ENCODE assay signal across 8 cellular contexts in genomic region chr6:90284745-90285481, GRCh38. TPM values are rescaled to one million over a fixed set of nuclear protein-coding genes. Genes with fewer than 3 reads are reported as not detected.
DNase-seq lines count a peak whose midpoint lies in the region; ATAC-seq and TF ChIP-seq lines count a peak whose summit lies in the region.

No MANE protein-coding gene starts in this region.

- H2AFZ ChIP-seq in neuron (ENCODE audit: low read depth, low read length) = no peak overlapping the region

- H3K27me3 ChIP-seq in SJSA1 (replicated peaks) = no peaks in the 10 kb centered on the region
- H3K27me3 ChIP-seq in neuron (ENCODE audit: insufficient read depth, low read length) = no peaks in the 10 kb centered on the region
- no peaks in the 10 kb centered on the region for H3K27me3 ChIP-seq in thyroid gland

- peak; percentile 85 for ATAC-seq in HG03045 (IDR thresholded peaks at IDR 0.05; ENCODE audit: unreplicated experiment)

- 0 out of 2 replicates have a peak, but pooled peaks cover 2% of the 10 kb centered on the region for H3K9me3 ChIP-seq in SJSA1 (replicated peaks)
- no peaks in the 10 kb centered on the region for H3K9me3 ChIP-seq in neuron (ENCODE audit: low read length)
- no peaks in the 10 kb centered on the region for H3K9me3 ChIP-seq in thyroid gland

- intact Hi-C loops in thyroid gland (cut with DNase I) = no loop called here

- H3K4me1 ChIP-seq in SJSA1 (replicated peaks) (peaks cover 23% of the 10 kb centered on the region), neuron (ENCODE audit: insufficient read depth, low read length) (peaks cover 33% of the 10 kb centered on the region), thyroid gland (peaks cover 8 to 10% of the 10 kb centered on the region in 2 donors)

- TF ChIP-seq POLR2A in thyroid gland (IDR thresholded peaks at IDR 0.05) = no peak

- H3K36me3 ChIP-seq in SJSA1 (no peaks in the 10 kb centered on the region), neuron (ENCODE audit: insufficient read depth, low read length) (no peaks in the 10 kb centered on the region), thyroid gland (no peaks in the 10 kb centered on the region)

- 53 to 65% methylated on average over 7 of the region's 7 CpGs for WGBS in thyroid gland, 2 donors

- no peak for TF ChIP-seq CTCF in epithelial cell of esophagus (IDR thresholded peaks at IDR 0.05; ENCODE audit: insufficient read depth, low read depth, low read length, missing control alignments)
- TF ChIP-seq CTCF in thyroid gland (IDR thresholded peaks at IDR 0.05) = no peak

- H3K27ac ChIP-seq in SJSA1 (peak overlapping the region; percentile 53), thyroid gland (peak overlapping the region in 1 of 3 donors; percentile 20)

- H3K4me3 ChIP-seq in SJSA1 = peak overlapping the region; percentile 18
- no peak overlapping the region for H3K4me3 ChIP-seq in epithelial cell of esophagus (ENCODE audit: low read length)
- peak overlapping the region; percentile 41 for H3K4me3 ChIP-seq in neuron (ENCODE audit: low read length)
- no peak overlapping the region for H3K4me3 ChIP-seq in thyroid gland (replicated peaks in 1 of 3)

- DNase-seq in stimulated activated CD4-positive, alpha-beta T cell treated with anti-CD3 and anti-CD28 coated beads, Interleukin-15, amount 100 ng/mL, for 24 hours = peak; percentile 42
- DNase-seq in stimulated activated CD4-positive, alpha-beta T cell treated with anti-CD3 and anti-CD28 coated beads, Interleukin-4, amount 100 ng/mL, for 1 hour = no peak
- DNase-seq in SJSA1 (ENCODE audit: low read depth in 1 of 2, low spot score in 2 of 2) (peak in 1 of 2 experiments; percentile 65), epithelial cell of esophagus (ENCODE audit: low read depth) (peak; percentile 64), NCI-H2227 treated with DMSO at 0.1 percent for 48 hours (lab: John Stamatoyannopoulos, UW) (no peak), thyroid gland (no peak)

RNA-seq across cellular contexts. Expression of gene BACH2, which starts 11.7 kb away (rescaled TPM):
- total RNA-seq in SJSA1 (2014; rRNA removed; shearing (Covaris generic)) = 1.3 and 1.4 TPM in 2 replicates
- 1 to 10 TPM in 3 of 4 donors, under 1 TPM in 1; 0.98 to 6.6 (median 3.9) TPM for total RNA-seq in thyroid gland

Comparison
In these comparisons a context has a peak if more than half of its experiments do, and no peak if none do; other contexts are left out.
1. DNase-seq: peak in stimulated activated CD4-positive, alpha-beta T cell treated with anti-CD3 and anti-CD28 coated beads, Interleukin-15, amount 100 ng/mL, for 24 hours (single experiment) and epithelial cell of esophagus (single experiment); none in stimulated activated CD4-positive, alpha-beta T cell treated with anti-CD3 and anti-CD28 coated beads, Interleukin-4, amount 100 ng/mL, for 1 hour (single experiment), NCI-H2227 treated with DMSO at 0.1 percent for 48 hours (single experiment) and thyroid gland (0 of 2).
2. H3K4me3 ChIP-seq: peak in SJSA1 (single experiment) and neuron (single experiment); none in epithelial cell of esophagus (single experiment) and thyroid gland (0 of 3).